1 cellular context compared by ENCODE assay signal in genomic region chr10:20233423-20233822, GRCh38.
TF ChIP-seq lines count a peak whose summit lies in the region.

No MANE protein-coding gene starts in this region.

TF ChIP-seq in WTC11, 78 proteins besides CTCF, POLR2A, EP300 and RAD21 (continued from another document):
- TF ChIP-seq, protein P1, sequence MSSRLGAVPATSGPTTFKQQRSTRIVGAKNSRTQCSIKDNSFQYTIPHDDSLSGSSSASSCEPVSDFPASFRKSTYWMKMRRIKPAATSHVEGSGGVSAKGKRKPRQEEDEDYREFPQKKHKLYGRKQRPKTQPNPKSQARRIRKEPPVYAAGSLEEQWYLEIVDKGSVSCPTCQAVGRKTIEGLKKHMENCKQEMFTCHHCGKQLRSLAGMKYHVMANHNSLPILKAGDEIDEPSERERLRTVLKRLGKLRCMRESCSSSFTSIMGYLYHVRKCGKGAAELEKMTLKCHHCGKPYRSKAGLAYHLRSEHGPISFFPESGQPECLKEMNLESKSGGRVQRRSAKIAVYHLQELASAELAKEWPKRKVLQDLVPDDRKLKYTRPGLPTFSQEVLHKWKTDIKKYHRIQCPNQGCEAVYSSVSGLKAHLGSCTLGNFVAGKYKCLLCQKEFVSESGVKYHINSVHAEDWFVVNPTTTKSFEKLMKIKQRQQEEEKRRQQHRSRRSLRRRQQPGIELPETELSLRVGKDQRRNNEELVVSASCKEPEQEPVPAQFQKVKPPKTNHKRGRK (CRISPR knock-in tag; IDR thresholded peaks at IDR 0.05; ENCODE audit: borderline replicate concordance): no peak
- TF ChIP-seq HMGA2 (CRISPR knock-in tag; IDR thresholded peaks at IDR 0.05): no peak
- TF ChIP-seq EMX1 (CRISPR knock-in tag; IDR thresholded peaks at IDR 0.05): no peak
- TF ChIP-seq MXD4 (CRISPR knock-in tag; IDR thresholded peaks at IDR 0.05; ENCODE audit: borderline replicate concordance): no peak
- TF ChIP-seq CBFB (CRISPR knock-in tag; IDR thresholded peaks at IDR 0.05; ENCODE audit: low read depth): no peak
- no peak for TF ChIP-seq CREM (CRISPR knock-in tag; IDR thresholded peaks at IDR 0.05)
- no peak for TF ChIP-seq SMAD4 (CRISPR knock-in tag; IDR thresholded peaks at IDR 0.05)
- TF ChIP-seq SOX15 (CRISPR knock-in tag; IDR thresholded peaks at IDR 0.05): no peak
- TF ChIP-seq, protein P2, sequence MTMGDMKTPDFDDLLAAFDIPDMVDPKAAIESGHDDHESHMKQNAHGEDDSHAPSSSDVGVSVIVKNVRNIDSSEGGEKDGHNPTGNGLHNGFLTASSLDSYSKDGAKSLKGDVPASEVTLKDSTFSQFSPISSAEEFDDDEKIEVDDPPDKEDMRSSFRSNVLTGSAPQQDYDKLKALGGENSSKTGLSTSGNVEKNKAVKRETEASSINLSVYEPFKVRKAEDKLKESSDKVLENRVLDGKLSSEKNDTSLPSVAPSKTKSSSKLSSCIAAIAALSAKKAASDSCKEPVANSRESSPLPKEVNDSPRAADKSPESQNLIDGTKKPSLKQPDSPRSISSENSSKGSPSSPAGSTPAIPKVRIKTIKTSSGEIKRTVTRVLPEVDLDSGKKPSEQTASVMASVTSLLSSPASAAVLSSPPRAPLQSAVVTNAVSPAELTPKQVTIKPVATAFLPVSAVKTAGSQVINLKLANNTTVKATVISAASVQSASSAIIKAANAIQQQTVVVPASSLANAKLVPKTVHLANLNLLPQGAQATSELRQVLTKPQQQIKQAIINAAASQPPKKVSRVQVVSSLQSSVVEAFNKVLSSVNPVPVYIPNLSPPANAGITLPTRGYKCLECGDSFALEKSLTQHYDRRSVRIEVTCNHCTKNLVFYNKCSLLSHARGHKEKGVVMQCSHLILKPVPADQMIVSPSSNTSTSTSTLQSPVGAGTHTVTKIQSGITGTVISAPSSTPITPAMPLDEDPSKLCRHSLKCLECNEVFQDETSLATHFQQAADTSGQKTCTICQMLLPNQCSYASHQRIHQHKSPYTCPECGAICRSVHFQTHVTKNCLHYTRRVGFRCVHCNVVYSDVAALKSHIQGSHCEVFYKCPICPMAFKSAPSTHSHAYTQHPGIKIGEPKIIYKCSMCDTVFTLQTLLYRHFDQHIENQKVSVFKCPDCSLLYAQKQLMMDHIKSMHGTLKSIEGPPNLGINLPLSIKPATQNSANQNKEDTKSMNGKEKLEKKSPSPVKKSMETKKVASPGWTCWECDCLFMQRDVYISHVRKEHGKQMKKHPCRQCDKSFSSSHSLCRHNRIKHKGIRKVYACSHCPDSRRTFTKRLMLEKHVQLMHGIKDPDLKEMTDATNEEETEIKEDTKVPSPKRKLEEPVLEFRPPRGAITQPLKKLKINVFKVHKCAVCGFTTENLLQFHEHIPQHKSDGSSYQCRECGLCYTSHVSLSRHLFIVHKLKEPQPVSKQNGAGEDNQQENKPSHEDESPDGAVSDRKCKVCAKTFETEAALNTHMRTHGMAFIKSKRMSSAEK (CRISPR knock-in tag; IDR thresholded peaks at IDR 0.05; ENCODE audit: borderline replicate concordance): no peak
- TF ChIP-seq OVOL2 (CRISPR knock-in tag; IDR thresholded peaks at IDR 0.05; ENCODE audit: borderline replicate concordance): no peak
- TF ChIP-seq ZBTB21 (CRISPR knock-in tag; IDR thresholded peaks at IDR 0.05; ENCODE audit: borderline replicate concordance): no peak
